ENCODE assay signal across 8 cellular contexts in the genomic region with DNA sequence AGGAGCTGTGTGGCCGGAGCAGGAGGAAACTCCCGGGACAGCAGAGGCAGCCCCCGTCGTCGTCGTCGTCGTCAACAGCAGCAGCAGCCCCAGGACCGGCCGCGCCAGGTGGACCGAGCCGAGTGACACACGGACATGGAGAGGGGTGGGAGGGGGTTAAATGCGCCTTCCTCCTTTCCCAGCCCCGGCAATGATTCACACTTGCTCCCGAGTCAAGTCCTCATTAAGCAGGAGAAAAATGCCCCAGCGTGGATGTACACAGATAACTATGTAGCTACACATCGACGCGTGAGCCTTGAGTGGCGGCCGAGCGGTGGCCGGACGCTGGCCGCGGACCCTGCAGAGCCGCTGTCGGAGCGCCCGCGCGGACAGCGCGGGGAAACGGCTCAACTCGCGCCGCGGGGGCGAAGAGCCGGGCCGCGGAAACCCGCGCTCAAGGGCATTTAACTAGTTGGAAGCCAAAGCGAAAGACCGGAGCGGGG. TPM values are rescaled to one million over a fixed set of nuclear protein-coding genes. Genes with fewer than 3 reads are reported as not detected.
DNase-seq lines count a peak whose midpoint lies in the region; ATAC-seq and TF ChIP-seq lines count a peak whose summit lies in the region.

No MANE protein-coding gene starts in this region.

- in situ Hi-C loops in Panc1 (cut with HindIII; ENCODE audit: low pct_unique_long_range_greater_than_20kb, low sequenced_read_pairs) = no loop called here

- no peaks in the 10 kb centered on the region for H3K9me3 ChIP-seq in Panc1 (ENCODE audit: control insufficient read depth, insufficient read depth, low read depth, low read length)
- H3K9me3 ChIP-seq in adrenal gland (replicated peaks in 1 of 3) = no peaks in the 10 kb centered on the region
- no peaks in the 10 kb centered on the region for H3K9me3 ChIP-seq in left ventricle myocardium inferior (replicated peaks)
- no peaks in the 10 kb centered on the region for H3K9me3 ChIP-seq in parathyroid adenoma (ENCODE audit: control insufficient read depth, low read length)

- intact Hi-C loops in Panc1 (cut with micrococcal nuclease; ENCODE audit: unreplicated experiment) = no loop called here
- intact Hi-C loops in adrenal gland (cut with DNase I) = loop anchor here (10.0 kb wide), 1 partner anchor 265 kb away; no protein-coding TSS in a partner anchor
- intact Hi-C loops in left ventricle myocardium inferior (cut with micrococcal nuclease) = no loop called here

- H3K27me3 ChIP-seq in BJ (ENCODE audit: control insufficient read depth, insufficient read depth, low read length) = no peaks in the 10 kb centered on the region
- H3K27me3 ChIP-seq in Panc1 (ENCODE audit: control insufficient read depth, insufficient read depth, low read length) = no peaks in the 10 kb centered on the region
- no peaks in the 10 kb centered on the region for H3K27me3 ChIP-seq in adrenal gland
- no peaks in the 10 kb centered on the region for H3K27me3 ChIP-seq in left ventricle myocardium inferior (ENCODE audit: low read depth)
- no peaks in the 10 kb centered on the region for H3K27me3 ChIP-seq in parathyroid adenoma (ENCODE audit: control insufficient read depth, insufficient read depth, low read length)

- peak; percentile 25 for ATAC-seq in GM18870 (IDR thresholded peaks at IDR 0.05; ENCODE audit: unreplicated experiment)
- ATAC-seq in HG03095 (IDR thresholded peaks at IDR 0.05; ENCODE audit: unreplicated experiment) = peak; percentile 28
- ATAC-seq in Panc1 = peak; percentile 50

- 0 to 6% (median 0%) methylated on average over 3 to 50 of the region's 50 CpGs for WGBS in adrenal gland, 4 donors

- POLR2A ChIA-PET in BJ (lab: Charles Lee) = interaction anchor here (0.6 to 1.2 kb wide), 5 partner anchors 11 to 457 kb away, joined by 3 to 4 read pairs (median 3); a partner anchor contains a TSS
- POLR2A ChIA-PET in Panc1 (lab: Charles Lee) = interaction anchor here (0.6 to 1.1 kb wide), 6 partner anchors 10 to 1213 kb away, joined by 3 to 13 read pairs (median 8); no protein-coding TSS in a partner anchor

- TF ChIP-seq CTCF in BJ (IDR thresholded peaks at IDR 0.05; ENCODE audit: insufficient read depth, low read depth, low read length) (no peak), Panc1 (IDR thresholded peaks at IDR 0.05) (no peak), adrenal gland (IDR thresholded peaks at IDR 0.05) (peak in 1 of 6 experiments; percentile 1), left ventricle myocardium inferior (IDR thresholded peaks at IDR 0.05; ENCODE audit: borderline replicate concordance) (no peak), parathyroid adenoma (IDR thresholded peaks at IDR 0.05) (no peak)

- TF ChIP-seq POLR2A in adrenal gland (IDR thresholded peaks at IDR 0.05) = peak in 1 of 2 donors; percentile 1

- H3K4me2 ChIP-seq in parathyroid adenoma (ENCODE audit: low read length) = peak overlapping the region; percentile 81

- no TSS peak for BruUV-seq in Panc1 (replicated peaks; lab: Mats Ljungman, UMichigan)

- DNase-seq in BJ (ENCODE audit: low read depth) = no peak
- DNase-seq in Panc1 (ENCODE audit: low read depth, low spot score) = no peak
- DNase-seq in adrenal gland = peak; percentile 69 to 82 (median 72)
- peak; percentile 45 for DNase-seq in left ventricle myocardium inferior
- no peak for DNase-seq in NCI-H1930 (lab: John Stamatoyannopoulos, UW)

- peak overlapping the region; percentile 75 for H3K4me3 ChIP-seq in BJ (ENCODE audit: low read depth, low read length)
- peak overlapping the region; percentile 87 to 88 for H3K4me3 ChIP-seq in Panc1 (ENCODE audit: low read depth in 2 of 2, low read length in 2 of 2)
- peak overlapping the region; percentile 0 to 91 (median 64) for H3K4me3 ChIP-seq in adrenal gland
- peak overlapping the region; percentile 83 for H3K4me3 ChIP-seq in left ventricle myocardium inferior
- peak overlapping the region; percentile 85 for H3K4me3 ChIP-seq in parathyroid adenoma (ENCODE audit: low read depth, low read length)

- H3K27ac ChIP-seq in Panc1 (ENCODE audit: low read length) (peak overlapping the region; percentile 83), adrenal gland (peak overlapping the region; percentile 93 to 99 (median 98)), left ventricle myocardium inferior (replicated peaks) (peak overlapping the region; percentile 98), parathyroid adenoma (peak overlapping the region; percentile 97)

- no peaks in the 10 kb centered on the region for H3K36me3 ChIP-seq in BJ (ENCODE audit: control insufficient read depth, insufficient read depth, low read length)
- peaks cover 2% of the 10 kb centered on the region; the same call in 1 of the 2 replicates for H3K36me3 ChIP-seq in Panc1 (ENCODE audit: control insufficient read depth, insufficient read depth, low read length)
- H3K36me3 ChIP-seq in adrenal gland (replicated peaks in 1 of 2) = no peaks in the 10 kb centered on the region
- H3K36me3 ChIP-seq in left ventricle myocardium inferior = no peaks in the 10 kb centered on the region
- H3K36me3 ChIP-seq in parathyroid adenoma (ENCODE audit: control insufficient read depth, insufficient read depth, low read length) = no peaks in the 10 kb centered on the region

- peaks cover 5% of the 10 kb centered on the region for H3K79me2 ChIP-seq in parathyroid adenoma

- peak overlapping the region; percentile 86 for H2AFZ ChIP-seq in parathyroid adenoma

- CTCF ChIA-PET in BJ (lab: Yijun Ruan, JAX) (interaction anchor here (1.0 to 7.3 kb wide), 4 partner anchors 74 to 264 kb away, joined by 3 to 37 read pairs (median 17); no protein-coding TSS in a partner anchor), Panc1 (lab: Charles Lee) (interaction anchor here (1.1 kb wide), 1 partner anchor 78 kb away, joined by 3 read pairs; no protein-coding TSS in a partner anchor)

- H3K4me1 ChIP-seq in Panc1 (ENCODE audit: control insufficient read depth, insufficient read depth, low read length) (peaks cover 14% of the 10 kb centered on the region; the same call in 1 of the 2 replicates), adrenal gland (replicated peaks in 1 of 2) (peaks cover 0 to 35% of the 10 kb centered on the region in 2 donors), left ventricle myocardium inferior (peaks cover 55% of the 10 kb centered on the region), parathyroid adenoma (peaks cover 2% of the 10 kb centered on the region)

- peak overlapping the region; percentile 82 for H3K9ac ChIP-seq in parathyroid adenoma

RNA-seq across cellular contexts. Expression of a gene that starts 0.6 kb away (rescaled TPM):
- polyA plus RNA-seq in BJ (2011; rRNA removed) = 18.0 and 33.0 TPM in 2 replicates
- 12.4 and 16.7 TPM in 2 replicates for polyA minus RNA-seq in BJ (2011; rRNA and poly(A)+ RNA removed)
- total RNA-seq in Panc1 (2021; ENCODE audit: unreplicated experiment) = 11.1 TPM
- polyA plus RNA-seq in Panc1 (2012; ENCODE audit: insufficient read length) = 5.6 TPM
- 10 to 100 TPM; 18.8 to 28.8 (median 24.3) TPM for total RNA-seq in adrenal gland
- 10 to 100 TPM in 1 of 3 donors, 1 to 10 TPM in 2; 7.7 to 30.2 (median 9.6) TPM for polyA plus RNA-seq in adrenal gland
- 25.2 TPM for total RNA-seq in left ventricle myocardium inferior

Comparison
In these comparisons a context has a peak if more than half of its experiments do, and no peak if none do; other contexts are left out.
1. DNase-seq: peak in adrenal gland (7 of 7) and left ventricle myocardium inferior (single experiment); none in BJ (single experiment), Panc1 (single experiment) and NCI-H1930 (0 of 2).
2. intact Hi-C loops: an anchor here in adrenal gland (10.0 kb wide); none called in Panc1 and left ventricle myocardium inferior.
3. Peak in every context shown above with its lines, with median percentiles within 50 percentile points of each other: H3K4me3 ChIP-seq, ATAC-seq and H3K27ac ChIP-seq.